ENCODE assay signal across 8 cellular contexts in genomic region chr7:82605247-82605864, GRCh38.
DNase-seq lines count a peak whose midpoint lies in the region; ATAC-seq, FAIRE-seq and TF ChIP-seq lines count a peak whose summit lies in the region.

No MANE protein-coding gene starts in this region.

- H3K27me3 ChIP-seq in stomach: no peaks in the 10 kb centered on the region
- H3K27me3 ChIP-seq in aorta (ENCODE audit: control insufficient read depth in 1 of 2, insufficient read depth in 2 of 2, low read length in 1 of 2): no peaks in the 10 kb centered on the region

- ATAC-seq in GM21423 (IDR thresholded peaks at IDR 0.05; ENCODE audit: unreplicated experiment) (peak; percentile 65), aorta (ENCODE audit: low FRiP score) (no peak)
- no peak for ATAC-seq in stimulated activated naive CD8-positive, alpha-beta T cell treated with anti-CD3 and anti-CD28 coated beads, Interleukin-15, amount 100 ng/mL, for 72 hours

- H3K36me3 ChIP-seq in stomach (no peaks in the 10 kb centered on the region), aorta (ENCODE audit: control insufficient read depth in 1 of 2, insufficient read depth in 2 of 2, low read length in 1 of 2) (no peaks in the 10 kb centered on the region)

- no peak for TF ChIP-seq POLR2A in stomach (IDR thresholded peaks at IDR 0.05)

- intact Hi-C loops in stomach (cut with DNase I; ENCODE audit: low total_unique reads): no loop called here
- intact Hi-C loops in aorta (cut with DNase I): no loop called here

- no peak for TF ChIP-seq EP300 in stomach (IDR thresholded peaks at IDR 0.05)

- WGBS in stomach, 5 donors: 15 to 23% (median 21%) methylated on average over 4 of the region's 4 CpGs
- 20 to 23% methylated on average over 4 of the region's 4 CpGs for WGBS in aorta, 2 donors

- peak; percentile 83 for FAIRE-seq in D721Med (lab: Jason Lieb, UNC)

- no peak overlapping the region for H3K4me3 Mint-ChIP-seq in stimulated activated naive CD8-positive, alpha-beta T cell treated with anti-CD3 and anti-CD28 coated beads, Interleukin-15, amount 100 ng/mL, for 72 hours

- H3K9me3 ChIP-seq in stomach: no peaks in the 10 kb centered on the region
- H3K9me3 ChIP-seq in aorta (ENCODE audit: control insufficient read depth, low read length): no peaks in the 10 kb centered on the region

- TF ChIP-seq CTCF in D721Med (IDR thresholded peaks at IDR 0.05; ENCODE audit: insufficient read depth, missing control alignments) (peak; percentile 88), stomach (IDR thresholded peaks at IDR 0.05) (peak in 4 of 7 experiments; percentile 32 to 53 (median 38))

- H3K4me3 ChIP-seq in stomach (no peak overlapping the region), aorta (ENCODE audit: low read length in 2 of 2) (no peak overlapping the region)

- H3K27ac ChIP-seq in stomach (no peak overlapping the region), aorta (ENCODE audit: low read depth in 1 of 2, low read length in 2 of 2) (no peak overlapping the region)

- H3K27me3 Mint-ChIP-seq in stimulated activated naive CD8-positive, alpha-beta T cell treated with anti-CD3 and anti-CD28 coated beads, Interleukin-15, amount 100 ng/mL, for 72 hours: no peaks in the 10 kb centered on the region

- no peak overlapping the region for H3K27ac Mint-ChIP-seq in stimulated activated naive CD8-positive, alpha-beta T cell treated with anti-CD3 and anti-CD28 coated beads, Interleukin-15, amount 100 ng/mL, for 72 hours

- no peaks in the 10 kb centered on the region for H3K9me3 Mint-ChIP-seq in stimulated activated naive CD8-positive, alpha-beta T cell treated with anti-CD3 and anti-CD28 coated beads, Interleukin-15, amount 100 ng/mL, for 72 hours

- DNase-seq in D721Med (ENCODE audit: insufficient read length, low spot score): no peak
- peak; percentile 38 for DNase-seq in NCI-H128 (lab: John Stamatoyannopoulos, UW; ENCODE audit: unreplicated experiment)
- peak; percentile 50 for DNase-seq in SKM-1 (lab: John Stamatoyannopoulos, UW; ENCODE audit: unreplicated experiment)
- peak; percentile 23 for DNase-seq in foreskin melanocyte
- no peak for DNase-seq in stomach
- no peak for DNase-seq in aorta
- no peak for DNase-seq in stimulated activated naive CD8-positive, alpha-beta T cell treated with anti-CD3 and anti-CD28 coated beads, Interleukin-15, amount 100 ng/mL, for 72 hours

- H3K4me1 ChIP-seq in stomach: no peaks in the 10 kb centered on the region
- no peaks in the 10 kb centered on the region for H3K4me1 ChIP-seq in aorta (ENCODE audit: control insufficient read depth in 1 of 2, insufficient read depth in 2 of 2, low read length in 2 of 2)

- no peaks in the 10 kb centered on the region for H3K4me1 Mint-ChIP-seq in stimulated activated naive CD8-positive, alpha-beta T cell treated with anti-CD3 and anti-CD28 coated beads, Interleukin-15, amount 100 ng/mL, for 72 hours

Comparison
In these comparisons a context has a peak if more than half of its experiments do, and no peak if none do; other contexts are left out.
1. DNase-seq: peak in NCI-H128 (single experiment), SKM-1 (single experiment) and foreskin melanocyte (single experiment); none in D721Med (single experiment), stomach (single experiment), aorta (0 of 2) and stimulated activated naive CD8-positive, alpha-beta T cell treated with anti-CD3 and anti-CD28 coated beads, Interleukin-15, amount 100 ng/mL, for 72 hours (0 of 2).